16 cellular contexts compared by ENCODE assay signal in the genomic region with DNA sequence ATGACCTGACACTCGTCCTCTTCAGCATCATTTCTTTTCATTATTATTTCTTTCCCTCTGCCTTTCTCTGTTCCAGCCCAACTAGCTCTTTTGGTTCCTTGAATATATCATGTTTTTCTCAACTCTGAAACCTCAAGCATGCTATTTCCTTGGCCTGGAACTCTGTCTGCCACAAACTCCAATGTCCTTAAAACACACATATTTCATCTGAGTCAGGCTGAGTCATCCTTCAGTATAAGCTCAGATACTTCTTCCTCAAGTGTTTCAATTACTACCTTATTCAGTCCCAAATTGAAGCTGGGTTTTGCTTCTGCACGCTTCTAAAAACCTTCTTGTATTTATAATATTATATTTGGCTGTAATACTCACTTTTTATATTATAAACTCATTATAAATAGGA.
DNase-seq lines count a peak whose midpoint lies in the region; ATAC-seq, FAIRE-seq and TF ChIP-seq lines count a peak whose summit lies in the region.
"Had no signal": no experiment of that assay in that cellular context is flagged by ENCODE, and none has a peak within 500 bp of the region (broad histone marks: within the 10 kb centered on the region; RNA-seq: fewer than 3 reads in every experiment).

No MANE protein-coding gene starts in this region.

- dilution Hi-C loops in keratinocyte (cut with MboI; ENCODE audit: extremely low pct_ligation_motif_present, low sequenced_read_pairs): no loop called here

- no peak overlapping the region for H3K9ac ChIP-seq in keratinocyte (ENCODE audit: control insufficient read depth, extremely low read depth, insufficient read depth, low read length)
- H3K9ac ChIP-seq: BLaER1 treated with 17β-estradiol and CSF1 and Interleukin-3, amounts not matched to agents 10 nM and 100 nM had no signal

- peak overlapping the region; percentile 13 for H3K4me2 ChIP-seq in keratinocyte (ENCODE audit: control insufficient read depth, extremely low read depth, insufficient read depth, low read depth, low read length)

- in situ Hi-C loops in astrocyte of the cerebellum (cut with HindIII; ENCODE audit: low sequenced_read_pairs): no loop called here

- peaks cover 16 to 27% of the 10 kb centered on the region in 2 donors for H3K9me3 Mint-ChIP-seq in natural killer cell

- ATAC-seq in HG03520 (IDR thresholded peaks at IDR 0.05; ENCODE audit: unreplicated experiment) (no peak), natural killer cell (no peak)
- ATAC-seq: left lobe of liver; stimulated activated naive CD8-positive, alpha-beta T cell treated with anti-CD3 and anti-CD28 coated beads, Interleukin-15, amount 100 ng/mL, for 72 hours had no signal

- H3K4me3 Mint-ChIP-seq in natural killer cell: no peak overlapping the region
- H3K4me3 Mint-ChIP-seq: stimulated activated naive CD8-positive, alpha-beta T cell treated with anti-CD3 and anti-CD28 coated beads, Interleukin-15, amount 100 ng/mL, for 72 hours had no signal

- no peaks in the 10 kb centered on the region for H3K27me3 Mint-ChIP-seq in natural killer cell (ENCODE audit: low read depth in 2 of 2)
- H3K27me3 Mint-ChIP-seq: stimulated activated naive CD8-positive, alpha-beta T cell treated with anti-CD3 and anti-CD28 coated beads, Interleukin-15, amount 100 ng/mL, for 72 hours had no signal

- H3K9me3 ChIP-seq in keratinocyte (ENCODE audit: control insufficient read depth, low read depth, low read length): no peaks in the 10 kb centered on the region
- H3K9me3 ChIP-seq: BLaER1 treated with 17β-estradiol and CSF1 and Interleukin-3, amounts not matched to agents 10 nM and 100 nM had no signal

- H3K79me2 ChIP-seq in ACC112 (ENCODE audit: control insufficient read depth, insufficient read depth, low read length, unreplicated experiment) (no peaks in the 10 kb centered on the region), keratinocyte (ENCODE audit: control insufficient read depth, insufficient read depth, low read length) (no peaks in the 10 kb centered on the region)

- H3K27ac ChIP-seq in ACC112 (ENCODE audit: low read depth, low read length) (peak overlapping the region; percentile 59), keratinocyte (ENCODE audit: control insufficient read depth, insufficient read depth, low read length) (no peak overlapping the region)
- H3K27ac ChIP-seq: HL-60 had no signal

- H3K27me3 ChIP-seq in ACC112 (ENCODE audit: insufficient read depth, low read length) (no peaks in the 10 kb centered on the region), keratinocyte (ENCODE audit: control insufficient read depth, extremely low read depth, insufficient read depth, low read length) (no peaks in the 10 kb centered on the region)
- H3K27me3 ChIP-seq: BLaER1 treated with 17β-estradiol and CSF1 and Interleukin-3, amounts not matched to agents 10 nM and 100 nM had no signal

- H3K36me3 Mint-ChIP-seq in natural killer cell: no peaks in the 10 kb centered on the region

- no peaks in the 10 kb centered on the region for H3K4me1 Mint-ChIP-seq in natural killer cell
- H3K4me1 Mint-ChIP-seq: stimulated activated naive CD8-positive, alpha-beta T cell treated with anti-CD3 and anti-CD28 coated beads, Interleukin-15, amount 100 ng/mL, for 72 hours had no signal

- peak; percentile 73 for FAIRE-seq in keratinocyte (lab: Jason Lieb, UNC)
- FAIRE-seq: GM12892, small intestine had no signal

- H3K4me3 ChIP-seq in ACC112 (ENCODE audit: low read depth, low read length): peak overlapping the region; percentile 23; the same call in 1 of the 2 replicates
- no peak overlapping the region for H3K4me3 ChIP-seq in astrocyte of the cerebellum (ENCODE audit: low read depth, low read length)
- no peak overlapping the region for H3K4me3 ChIP-seq in keratinocyte (ENCODE audit: control insufficient read depth in 2 of 3, extremely low read depth in 1 of 3, insufficient read depth in 2 of 3, low read depth in 1 of 3, low read length in 3 of 3)
- H3K4me3 ChIP-seq: BLaER1 treated with 17β-estradiol and CSF1 and Interleukin-3, amounts not matched to agents 10 nM and 100 nM had no signal

- DNase-seq in HT-29 (ENCODE audit: low spot score) (peak; percentile 26), astrocyte of the cerebellum (ENCODE audit: low read depth) (peak; percentile 91), keratinocyte (ENCODE audit: low read depth, low spot score) (no peak), natural killer cell (no peak), NCI-H146 (lab: John Stamatoyannopoulos, UW) (no peak)
- no peak for DNase-seq in effector CD8-positive, alpha-beta T cell (lab: John Stamatoyannopoulos, UW)
- DNase-seq: activated T-cell treated with anti-CD3 and anti-CD28 coated beads for 4 hours; NCI-H2171 treated with DMSO at 0.1 percent for 48 hours; small intestine; stimulated activated naive CD8-positive, alpha-beta T cell treated with anti-CD3 and anti-CD28 coated beads, Interleukin-15, amount 100 ng/mL, for 72 hours had no signal

- H3K4me1 ChIP-seq in ACC112 (ENCODE audit: control insufficient read depth, insufficient read depth, low read length, unreplicated experiment) (peaks cover 31% of the 10 kb centered on the region), keratinocyte (ENCODE audit: control insufficient read depth, extremely low read depth, insufficient read depth, low read length) (peaks cover 11% of the 10 kb centered on the region)

- H3K27ac Mint-ChIP-seq in natural killer cell: no peak overlapping the region
- H3K27ac Mint-ChIP-seq: stimulated activated naive CD8-positive, alpha-beta T cell treated with anti-CD3 and anti-CD28 coated beads, Interleukin-15, amount 100 ng/mL, for 72 hours had no signal

- no peaks in the 10 kb centered on the region for H4K20me1 ChIP-seq in keratinocyte (ENCODE audit: control insufficient read depth, extremely low read depth, insufficient read depth, low read length)
- H4K20me1 ChIP-seq: BLaER1 treated with 17β-estradiol and CSF1 and Interleukin-3, amounts not matched to agents 10 nM and 100 nM had no signal

- no peaks in the 10 kb centered on the region for H3K36me3 ChIP-seq in ACC112 (ENCODE audit: insufficient read depth, low read length)
- H3K36me3 ChIP-seq in keratinocyte (ENCODE audit: control insufficient read depth in 2 of 2, extremely low read depth in 1 of 2, insufficient read depth in 2 of 2, low read length in 2 of 2): no peaks in the 10 kb centered on the region
- H3K36me3 ChIP-seq: BLaER1 treated with 17β-estradiol and CSF1 and Interleukin-3, amounts not matched to agents 10 nM and 100 nM had no signal

- peak overlapping the region; percentile 63 for H2AFZ ChIP-seq in ACC112 (ENCODE audit: low read length, unreplicated experiment)
- no peak overlapping the region for H2AFZ ChIP-seq in keratinocyte (ENCODE audit: control insufficient read depth, low read length)

- intact Hi-C loops in natural killer cell (cut with micrococcal nuclease): no loop called here

- no peaks in the 10 kb centered on the region for H3K9me1 ChIP-seq in keratinocyte (ENCODE audit: control insufficient read depth, extremely low read depth, insufficient read depth, low read length)

- TF ChIP-seq CTCF in astrocyte of the cerebellum (IDR thresholded peaks at IDR 0.05; ENCODE audit: low read depth, low read length, missing control alignments): no peak
- no peak for TF ChIP-seq CTCF in keratinocyte (optimal IDR thresholded peaks at IDR 0.05 in 1 of 3, IDR thresholded peaks at IDR 0.05 in 1 of 3, conservative IDR thresholded peaks at IDR 0.05 in 1 of 3; ENCODE audit: extremely low read depth in 1 of 3, insufficient read depth in 2 of 3, low read length in 3 of 3)
- TF ChIP-seq CTCF in natural killer cell (IDR thresholded peaks at IDR 0.05): no peak

Comparison
In these comparisons a context has a peak if more than half of its experiments do, and no peak if none do; other contexts are left out.
1. DNase-seq: peak in HT-29 (single experiment) and astrocyte of the cerebellum (single experiment); none in keratinocyte (single experiment), effector CD8-positive, alpha-beta T cell (single experiment), natural killer cell (single experiment) and NCI-H146 (single experiment).